Comparison of ENCODE assay signal across 11 cellular contexts in the genomic region with DNA sequence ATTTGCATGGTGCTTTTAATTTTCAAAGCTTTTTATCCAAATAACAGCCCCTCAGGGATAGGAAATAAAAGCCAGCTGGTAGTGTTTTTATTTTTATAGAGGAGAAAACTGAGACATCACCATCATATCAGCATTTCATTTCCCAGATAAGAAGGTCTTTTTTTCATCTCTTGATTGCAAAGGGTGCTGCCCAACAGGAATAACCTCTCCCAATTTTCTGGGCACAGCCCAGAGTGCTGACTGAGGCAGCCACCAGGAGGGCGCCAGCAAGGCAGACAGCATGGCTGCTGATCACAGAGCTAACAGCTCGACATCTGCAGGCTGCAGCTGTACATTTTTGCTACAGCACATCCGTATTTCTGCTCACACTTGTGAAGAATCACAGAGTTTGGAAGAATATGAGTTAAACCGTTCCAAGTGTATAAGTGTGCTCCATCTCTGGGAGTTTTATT.
A peak's percentile ranks its signal among the peaks of the same experiment; 100 is the strongest.
DNase-seq lines count a peak whose midpoint lies in the region; ATAC-seq, FAIRE-seq and TF ChIP-seq lines count a peak whose summit lies in the region.
"Had no signal": no experiment of that assay in that cellular context is flagged by ENCODE, and none has a peak within 500 bp of the region (broad histone marks: within the 10 kb centered on the region; RNA-seq: fewer than 3 reads in every experiment).

No MANE protein-coding gene starts in this region.

- no peak overlapping the region for H4K91ac ChIP-seq in IMR-90 (ENCODE audit: insufficient read depth, low read depth, low read length)

- POLR2A ChIA-PET in AG04449 (lab: Yijun Ruan, JAX), result no interaction called here
- POLR2A ChIA-PET in IMR-90 (lab: Charles Lee; ENCODE audit: unreplicated experiment), result no interaction called here
- POLR2A ChIA-PET in PC-3 (lab: Charles Lee; ENCODE audit: unreplicated experiment), result interaction anchor here (0.6 to 0.7 kb wide), 2 partner anchors 87 to 108 kb away, joined by 3 to 5 read pairs; no protein-coding TSS in a partner anchor
- POLR2A ChIA-PET in naive thymus-derived CD4-positive, alpha-beta T cell (lab: Charles Lee), result interaction anchor here (1.4 kb wide), 1 partner anchor 87 kb away, joined by 3 read pairs; no protein-coding TSS in a partner anchor

- H3K18ac ChIP-seq in IMR-90 (ENCODE audit: low read depth, low read length), result no peak overlapping the region

- no peaks in the 10 kb centered on the region for H3K9me3 Mint-ChIP-seq in naive thymus-derived CD4-positive, alpha-beta T cell
- H3K9me3 Mint-ChIP-seq: CD4-positive, CD25-positive, alpha-beta regulatory T cell; naive B cell; T-helper 1 cell treated with Interleukin-12 subunit alpha and Interleukin-12 subunit beta and Interleukin-4 antibody, amounts not matched to agents 30 μg/mL and 1 μg/mL, for 36 hours had no signal

- 0 out of 2 replicates have a peak, but pooled peaks cover 7% of the 10 kb centered on the region for H3K9me1 ChIP-seq in IMR-90 (ENCODE audit: insufficient read depth, low read length)

- DNase-seq in AG04449 (ENCODE audit: low read depth, low spot score) (no peak), IMR-90 (peak; percentile 5), PC-3 (no peak), heart right ventricle (no peak), small intestine (no peak), NCI-H510A treated with DMSO at 0.1 percent for 48 hours (lab: John Stamatoyannopoulos, UW) (no peak)
- no peak for DNase-seq in naive thymus-derived CD4-positive, alpha-beta T cell
- DNase-seq: CD4-positive, CD25-positive, alpha-beta regulatory T cell; naive B cell had no signal

- intact Hi-C loops in IMR-90 (cut with micrococcal nuclease), result no loop called here
- intact Hi-C loops in PC-3 (cut with micrococcal nuclease), result no loop called here
- intact Hi-C loops in heart right ventricle (cut with DNase I), result no loop called here
- intact Hi-C loops in naive thymus-derived CD4-positive, alpha-beta T cell (cut with micrococcal nuclease), result no loop called here

- H3K4ac ChIP-seq in IMR-90 (ENCODE audit: low read depth, low read length), result no peak overlapping the region

- in situ Hi-C loops in IMR-90 (cut with MboI; ENCODE audit: low sequenced_read_pairs), result no loop called here

- no peak for TF ChIP-seq POLR2A in IMR-90 (IDR thresholded peaks at IDR 0.05; ENCODE audit: low read depth, low read length)

- H3F3A ChIP-seq in PC-3 (ENCODE audit: low read length, unreplicated experiment), result no peaks in the 10 kb centered on the region

- H3K4me3 ChIP-seq in AG04449 (ENCODE audit: low read depth, low read length), result no peak overlapping the region
- no peak overlapping the region for H3K4me3 ChIP-seq in IMR-90 (ENCODE audit: insufficient read depth, low read depth, low read length)
- no peak overlapping the region for H3K4me3 ChIP-seq in PC-3 (ENCODE audit: low read length)
- no peak overlapping the region for H3K4me3 ChIP-seq in heart right ventricle
- H3K4me3 ChIP-seq in small intestine (ENCODE audit: low read depth in 1 of 2, low read length in 2 of 2), result no peak overlapping the region
- no peak overlapping the region for H3K4me3 ChIP-seq in naive thymus-derived CD4-positive, alpha-beta T cell (ENCODE audit: low read length)

- H2AK5ac ChIP-seq in IMR-90 (ENCODE audit: low read depth, low read length), result no peak overlapping the region

- no peak overlapping the region for H3K23ac ChIP-seq in IMR-90 (ENCODE audit: low read depth, low read length)

- dilution Hi-C loops in IMR-90 (cut with HindIII; ENCODE audit: low sequenced_read_pairs, unreplicated experiment), result no loop called here

- H4K20me1 ChIP-seq in IMR-90 (ENCODE audit: insufficient read depth, low read length), result peaks cover 4% of the 10 kb centered on the region; the same call in 1 of the 2 replicates
- H4K20me1 ChIP-seq in PC-3 (ENCODE audit: low read length), result no peaks in the 10 kb centered on the region

- H3K27me3 Mint-ChIP-seq in naive thymus-derived CD4-positive, alpha-beta T cell, result no peaks in the 10 kb centered on the region
- H3K27me3 Mint-ChIP-seq: CD4-positive, CD25-positive, alpha-beta regulatory T cell; naive B cell had no signal

- H4K5ac ChIP-seq in IMR-90 (ENCODE audit: low read depth, low read length), result no peak overlapping the region

- H2AK9ac ChIP-seq in IMR-90 (replicated peaks; ENCODE audit: low read depth, low read length, poor library complexity), result no peak overlapping the region

- H3K9me2 ChIP-seq in PC-3 (replicated peaks; ENCODE audit: low read length), result no peaks in the 10 kb centered on the region

- no peak overlapping the region for H2BK20ac ChIP-seq in IMR-90 (ENCODE audit: low read depth, low read length)

- no peak overlapping the region for H3K56ac ChIP-seq in IMR-90 (ENCODE audit: extremely low read depth, insufficient read depth, low read length)

- H4K8ac ChIP-seq in IMR-90 (ENCODE audit: low read depth in 2 of 2, low read length in 2 of 2), result no peak overlapping the region

- ATAC-seq in IMR-90 (ENCODE audit: low read depth), result peak; percentile 65
- no peak for ATAC-seq in PC-3
- peak in 5 of 8 donors; percentile 29 to 66 (median 54) for ATAC-seq in heart right ventricle
- ATAC-seq in naive thymus-derived CD4-positive, alpha-beta T cell, result no peak
- no peak for ATAC-seq in HG02938 (IDR thresholded peaks at IDR 0.05; ENCODE audit: unreplicated experiment)

- H3K4me3 Mint-ChIP-seq in naive thymus-derived CD4-positive, alpha-beta T cell, result no peak overlapping the region
- H3K4me3 Mint-ChIP-seq: CD4-positive, CD25-positive, alpha-beta regulatory T cell; T-helper 1 cell treated with Interleukin-12 subunit alpha and Interleukin-12 subunit beta and Interleukin-4 antibody, amounts not matched to agents 30 μg/mL and 1 μg/mL, for 36 hours had no signal

- peaks cover 0 to 8% (median 2%) of the 10 kb centered on the region in 5 donors for H3K36me3 Mint-ChIP-seq in naive thymus-derived CD4-positive, alpha-beta T cell
- H3K36me3 Mint-ChIP-seq: naive B cell had no signal

- no peak overlapping the region for H3K14ac ChIP-seq in IMR-90 (replicated peaks; ENCODE audit: low read depth, low read length)

- WGBS in IMR-90 (ENCODE audit: extremely low coverage in 2 of 2, insufficient read length in 1 of 2), 2 experiments, result 50% methylated on average over 1 of the region's 4 CpGs; no CpG with 5 or more reads in 1 of the 2 experiments
- WGBS in heart right ventricle, 2 donors, result 51 to 64% methylated on average over 4 of the region's 4 CpGs
- 51 to 67% (median 56%) methylated on average over 4 of the region's 4 CpGs for WGBS in small intestine, 3 donors

- CTCF ChIA-PET in AG04449 (lab: Yijun Ruan, JAX) (interaction anchor here (0.9 to 2.0 kb wide), 2 partner anchors 10 to 14 kb away, joined by 4 to 8 read pairs; no protein-coding TSS in a partner anchor), IMR-90 (lab: Yijun Ruan, JAX) (no interaction called here), PC-3 (lab: Charles Lee) (no interaction called here)
- CTCF ChIA-PET in naive thymus-derived CD4-positive, alpha-beta T cell (lab: Charles Lee), result no interaction called here

- H3K79me1 ChIP-seq in IMR-90 (ENCODE audit: low read depth in 1 of 2, low read length in 2 of 2), result peaks cover 8 to 34% of the 10 kb centered on the region in 2 experiments

- H3K27ac ChIP-seq in IMR-90 (ENCODE audit: insufficient read depth, low read length) (no peak overlapping the region), PC-3 (ENCODE audit: low read length) (no peak overlapping the region), heart right ventricle (peak overlapping the region in 2 of 10 donors; percentile 4 to 8), small intestine (ENCODE audit: low read depth in 1 of 2, low read length in 1 of 2) (no peak overlapping the region)
- no peak overlapping the region for H3K27ac ChIP-seq in naive thymus-derived CD4-positive, alpha-beta T cell (ENCODE audit: low read depth, low read length)

- no peak overlapping the region for H2BK15ac ChIP-seq in IMR-90 (ENCODE audit: low read depth, low read length)

- TF ChIP-seq RAD21 in IMR-90 (IDR thresholded peaks at IDR 0.05; ENCODE audit: low read length), result no peak

- H3K27ac Mint-ChIP-seq in naive thymus-derived CD4-positive, alpha-beta T cell, result no peak overlapping the region
- H3K27ac Mint-ChIP-seq: T-helper 1 cell treated with Interleukin-12 subunit alpha and Interleukin-12 subunit beta and Interleukin-4 antibody, amounts not matched to agents 30 μg/mL and 1 μg/mL, for 36 hours had no signal

- no peak overlapping the region for H2BK5ac ChIP-seq in IMR-90 (ENCODE audit: low read depth, low read length, poor library complexity, severe bottlenecking)

- no peaks in the 10 kb centered on the region for H3K79me2 ChIP-seq in PC-3 (ENCODE audit: low read length)

- H3K4me2 ChIP-seq in IMR-90 (ENCODE audit: low read depth, low read length), result no peak overlapping the region
- H3K4me2 ChIP-seq in PC-3 (ENCODE audit: low read length), result no peak overlapping the region

- peak; percentile 2 for TF ChIP-seq CTCF in AG04449 (IDR thresholded peaks at IDR 0.05; ENCODE audit: insufficient read depth, low read length, missing control alignments)
- no peak for TF ChIP-seq CTCF in IMR-90 (conservative IDR thresholded peaks at IDR 0.05; ENCODE audit: low read depth, low read length)
- TF ChIP-seq CTCF in PC-3 (conservative IDR thresholded peaks at IDR 0.05; ENCODE audit: low read depth, low read length), result 0 out of 2 replicates have a peak, but pooled peaks have one; percentile 24
- peak in 1 of 9 donors; percentile 8 for TF ChIP-seq CTCF in heart right ventricle (IDR thresholded peaks at IDR 0.05)

- H2BK120ac ChIP-seq in IMR-90 (ENCODE audit: low read depth, low read length), result no peak overlapping the region

- H2AFZ ChIP-seq in IMR-90 (replicated peaks; ENCODE audit: low read length, poor library complexity) (no peak overlapping the region), PC-3 (ENCODE audit: low read length) (no peak overlapping the region)

- H3K27me3 ChIP-seq in IMR-90 (ENCODE audit: control insufficient read depth, insufficient read depth, low read length) (no peaks in the 10 kb centered on the region), PC-3 (ENCODE audit: low read length) (no peaks in the 10 kb centered on the region), heart right ventricle (no peaks in the 10 kb centered on the region), small intestine (ENCODE audit: control insufficient read depth in 2 of 2, insufficient read depth in 2 of 2, low read length in 2 of 2) (no peaks in the 10 kb centered on the region)
- no peaks in the 10 kb centered on the region for H3K27me3 ChIP-seq in naive thymus-derived CD4-positive, alpha-beta T cell (ENCODE audit: control insufficient read depth in 2 of 2, insufficient read depth in 2 of 2, low read length in 2 of 2)

- FAIRE-seq in small intestine (lab: Jason Lieb, UNC), result no peak

- H3K4me1 ChIP-seq in IMR-90 (ENCODE audit: control insufficient read depth, insufficient read depth, low read length), result no peaks in the 10 kb centered on the region
- H3K4me1 ChIP-seq in PC-3 (ENCODE audit: insufficient read depth, low read length), result no peaks in the 10 kb centered on the region
- peaks cover 0 to 37% (median 17%) of the 10 kb centered on the region in 9 donors for H3K4me1 ChIP-seq in heart right ventricle
- H3K4me1 ChIP-seq in small intestine (ENCODE audit: control insufficient read depth in 2 of 2, insufficient read depth in 1 of 2, low read depth in 1 of 2, low read length in 1 of 2), result peaks cover 0 to 2% of the 10 kb centered on the region in 2 donors
- no peaks in the 10 kb centered on the region for H3K4me1 ChIP-seq in naive thymus-derived CD4-positive, alpha-beta T cell (ENCODE audit: control insufficient read depth in 2 of 2, insufficient read depth in 2 of 2, low read length in 2 of 2)

- H3K9ac ChIP-seq in IMR-90 (ENCODE audit: low read depth, low read length), result no peak overlapping the region
- no peak overlapping the region for H3K9ac ChIP-seq in PC-3 (ENCODE audit: low read length)

- H3K4me1 Mint-ChIP-seq in naive thymus-derived CD4-positive, alpha-beta T cell, result peaks cover 5 to 32% (median 18%) of the 10 kb centered on the region in 7 donors

- H3K9me3 ChIP-seq in IMR-90 (ENCODE audit: control insufficient read depth, insufficient read depth, low read length) (no peaks in the 10 kb centered on the region), PC-3 (ENCODE audit: low read length) (no peaks in the 10 kb centered on the region), heart right ventricle (no peaks in the 10 kb centered on the region), small intestine (ENCODE audit: control insufficient read depth, low read depth) (no peaks in the 10 kb centered on the region)
- H3K9me3 ChIP-seq in naive thymus-derived CD4-positive, alpha-beta T cell (ENCODE audit: control insufficient read depth in 2 of 3, low read length in 3 of 3), result no peaks in the 10 kb centered on the region

- H3K36me3 ChIP-seq in IMR-90 (ENCODE audit: control insufficient read depth, insufficient read depth, low read length) (no peaks in the 10 kb centered on the region), PC-3 (ENCODE audit: low read depth, low read length) (no peaks in the 10 kb centered on the region), heart right ventricle (no peaks in the 10 kb centered on the region), small intestine (ENCODE audit: control insufficient read depth in 2 of 2, insufficient read depth in 2 of 2, low read length in 2 of 2) (no peaks in the 10 kb centered on the region)
- H3K36me3 ChIP-seq in naive thymus-derived CD4-positive, alpha-beta T cell (ENCODE audit: control insufficient read depth in 2 of 3, insufficient read depth in 3 of 3, low read length in 3 of 3), result no peaks in the 10 kb centered on the region

- BruUV-seq in IMR-90 (replicated peaks; lab: Mats Ljungman, UMichigan) (no TSS peak), PC-3 (replicated peaks; lab: Mats Ljungman, UMichigan) (no TSS peak)

Comparison
In these comparisons a context has a peak if more than half of its experiments do, and no peak if none do; other contexts are left out.
1. ATAC-seq: peak in IMR-90 (single experiment) and heart right ventricle (5 of 8); none in PC-3 (single experiment), naive thymus-derived CD4-positive, alpha-beta T cell (single experiment) and HG02938 (single experiment).
2. POLR2A ChIA-PET loops: an anchor here in PC-3 (0.6 to 0.7 kb wide) and naive thymus-derived CD4-positive, alpha-beta T cell (1.4 kb wide); none called in AG04449 and IMR-90.